17 cellular contexts compared by ENCODE assay signal in genomic region chr18:58513615-58514014, GRCh38.
"Had no signal": no experiment of that assay in that cellular context is flagged by ENCODE, and none has a peak within 500 bp of the region (broad histone marks: within the 10 kb centered on the region; RNA-seq: fewer than 3 reads in every experiment).

No MANE protein-coding gene starts in this region.

- H3K4me3 Mint-ChIP-seq: dendritic cell treated with granulocyte-macrophage colony-stimulating factor and Interleukin-4, amounts not matched to agents 40 ng/mL and 50 ng/mL, for 4 days; effector memory CD8-positive, alpha-beta T cell; naive thymus-derived CD8-positive, alpha-beta T cell; neural crest cell had no signal

- H3K27ac Mint-ChIP-seq: dendritic cell treated with granulocyte-macrophage colony-stimulating factor and Interleukin-4, amounts not matched to agents 40 ng/mL and 50 ng/mL, for 4 days; effector memory CD8-positive, alpha-beta T cell had no signal

- H3K9me3 ChIP-seq: esophagus squamous epithelium, gastroesophageal sphincter, right atrium auricular region, stomach, thoracic aorta, transverse colon had no signal

- DNase-seq: effector memory CD8-positive, alpha-beta T cell; esophagus squamous epithelium; foreskin fibroblast; left colon; naive thymus-derived CD8-positive, alpha-beta T cell; posterior cingulate gyrus; small intestine; stimulated activated CD4-positive, alpha-beta T cell treated with anti-CD3 and anti-CD28 coated beads, Interleukin-12 subunit alpha, Interleukin-12 subunit beta, amount 100 ng/mL, for 4 hours; stimulated activated naive CD4-positive, alpha-beta T cell; stomach; substantia nigra; transverse colon had no signal

- H3K4me1 ChIP-seq: gastroesophageal sphincter, right atrium auricular region, stomach, transverse colon had no signal

- H3K36me3 Mint-ChIP-seq: naive thymus-derived CD8-positive, alpha-beta T cell had no signal

- ATAC-seq: effector memory CD8-positive, alpha-beta T cell; gastroesophageal sphincter; naive thymus-derived CD8-positive, alpha-beta T cell had no signal

- H3K27ac ChIP-seq: esophagus squamous epithelium, gastroesophageal sphincter, right atrium auricular region, stomach, thoracic aorta, transverse colon had no signal

- H3K36me3 ChIP-seq: esophagus squamous epithelium, gastroesophageal sphincter, stomach, thoracic aorta, transverse colon had no signal

- H3K9me3 Mint-ChIP-seq: dendritic cell treated with granulocyte-macrophage colony-stimulating factor and Interleukin-4, amounts not matched to agents 40 ng/mL and 50 ng/mL, for 4 days; effector memory CD8-positive, alpha-beta T cell; naive thymus-derived CD8-positive, alpha-beta T cell had no signal

- H3K27me3 ChIP-seq: esophagus squamous epithelium, gastroesophageal sphincter, right atrium auricular region, stomach, transverse colon had no signal

- H3K4me3 ChIP-seq: esophagus squamous epithelium, gastroesophageal sphincter, right atrium auricular region, stomach, thoracic aorta, transverse colon had no signal
